ENCODE assay signal across 8 cellular contexts in genomic region chr14:37172024-37172869, GRCh38. TPM values are rescaled to one million over a fixed set of nuclear protein-coding genes. Genes with fewer than 3 reads are reported as not detected.
DNase-seq lines count a peak whose midpoint lies in the region; ATAC-seq and TF ChIP-seq lines count a peak whose summit lies in the region.

TSS of gene SLC25A21 (minus strand) at chr14:37172606.

- peak within 1 kb of the TSS; percentile 68 for H3K4me3 ChIP-seq in MG63
- H3K4me3 ChIP-seq in esophagus squamous epithelium, result peak within 1 kb of the TSS; percentile 45 to 90 (median 65)
- H3K4me3 ChIP-seq in transverse colon, result peak within 1 kb of the TSS; percentile 50 to 73 (median 62)

- DNase-seq in CMK (ENCODE audit: low read depth) (peak; percentile 57), MG63 (peak; percentile 76), SW 1271 (lab: John Stamatoyannopoulos, UW) (peak; percentile 16 to 80), esophagus squamous epithelium (lab: John Stamatoyannopoulos, UW) (no peak), mesothelial cell of epicardium (ENCODE audit: low spot score in 2 of 2, unreplicated experiment in 2 of 2) (peak; percentile 38 to 72), transverse colon (peak; percentile 68)

- H3K27me3 Mint-ChIP-seq in mesothelial cell of epicardium (ENCODE audit: low read depth), result peaks cover 2% of the 10 kb centered on the region

- in situ Hi-C loops in transverse colon (cut with MboI; ENCODE audit: low pct_ligation_motif_present in 1 of 4, low pct_unique_long_range_greater_than_20kb in 1 of 4, low sequenced_read_pairs in 3 of 4), result loop anchor here in 1 of 4 donors (25.0 kb wide), 1 partner anchor 510 kb away; the partner anchor contains the start of gene PAX9

- peaks cover 0 to 22% (median 0%) of the 10 kb centered on the region in 3 donors for H3K4me1 ChIP-seq in esophagus squamous epithelium
- H3K4me1 ChIP-seq in transverse colon, result peaks cover 6 to 9% (median 6%) of the 10 kb centered on the region in 4 donors

- TF ChIP-seq POLR2A in esophagus squamous epithelium (IDR thresholded peaks at IDR 0.05) (peak in 2 of 4 donors; percentile 3 to 35), transverse colon (IDR thresholded peaks at IDR 0.05) (peak; percentile 30)

- H3K27me3 ChIP-seq in MG63 (no peaks in the 10 kb centered on the region), esophagus squamous epithelium (no peaks in the 10 kb centered on the region), transverse colon (no peaks in the 10 kb centered on the region)

- peaks cover 22% of the 10 kb centered on the region for H3K4me1 Mint-ChIP-seq in mesothelial cell of epicardium

- H3K36me3 Mint-ChIP-seq in mesothelial cell of epicardium, result no peaks in the 10 kb centered on the region

- WGBS in esophagus squamous epithelium, 2 donors, result 0 to 3% methylated on average over 10 to 38 of the region's 66 CpGs
- WGBS in transverse colon (ENCODE audit: low coverage in 1 of 2), 2 donors, result 8 to 13% methylated on average over 3 to 57 of the region's 66 CpGs

- H3K36me3 ChIP-seq in MG63, result no peaks in the 10 kb centered on the region
- no peaks in the 10 kb centered on the region for H3K36me3 ChIP-seq in esophagus squamous epithelium
- H3K36me3 ChIP-seq in transverse colon, result no peaks in the 10 kb centered on the region

- peak within 1 kb of the TSS; percentile 94 for H3K4me3 Mint-ChIP-seq in mesothelial cell of epicardium

- no peak for TF ChIP-seq EP300 in transverse colon (IDR thresholded peaks at IDR 0.05; ENCODE audit: low read depth)

- peak within 1 kb of the TSS; percentile 98 for H3K27ac Mint-ChIP-seq in mesothelial cell of epicardium

- H3K9me3 Mint-ChIP-seq in mesothelial cell of epicardium, result no peaks in the 10 kb centered on the region

- no peaks in the 10 kb centered on the region for H3K9me3 ChIP-seq in MG63
- H3K9me3 ChIP-seq in esophagus squamous epithelium, result no peaks in the 10 kb centered on the region
- H3K9me3 ChIP-seq in transverse colon, result no peaks in the 10 kb centered on the region

- intact Hi-C loops in esophagus squamous epithelium (cut with DNase I), result no loop called here
- intact Hi-C loops in transverse colon (cut with DNase I; ENCODE audit: low total_unique reads), result no loop called here

- peak within 1 kb of the TSS; percentile 81 to 96 (median 90) for H3K27ac ChIP-seq in esophagus squamous epithelium
- H3K27ac ChIP-seq in transverse colon, result peak within 1 kb of the TSS; percentile 76 to 88 (median 82)

- peak in 1 of 6 experiments; percentile 13 for TF ChIP-seq CTCF in esophagus squamous epithelium (IDR thresholded peaks at IDR 0.05)
- TF ChIP-seq CTCF in mesothelial cell of epicardium (IDR thresholded peaks at IDR 0.05; ENCODE audit: unreplicated experiment), result no peak
- peak in 1 of 5 experiments; percentile 6 for TF ChIP-seq CTCF in transverse colon (IDR thresholded peaks at IDR 0.05)

- ATAC-seq in GM21360 (IDR thresholded peaks at IDR 0.05; ENCODE audit: unreplicated experiment), result no peak
- no peak for ATAC-seq in GM19023 (IDR thresholded peaks at IDR 0.05; ENCODE audit: unreplicated experiment)

RNA-seq across cellular contexts. Expression of gene SLC25A21, which starts in this region (rescaled TPM):
- 1.8 and 8.7 TPM in 2 replicates for total RNA-seq in MG63 (2014; rRNA removed; shearing (Covaris generic); ENCODE audit: low replicate concordance)
- total RNA-seq in esophagus squamous epithelium, result 1 to 10 TPM in 2 of 4 donors, under 1 TPM in 2; 0.67 to 2.1 (median 0.91) TPM
- total RNA-seq in mesothelial cell of epicardium, result 1.8 to 3.7 TPM (median 2.3 TPM) in 3 replicates
- total RNA-seq in transverse colon, result 10 to 100 TPM in 1 of 4 donors, under 1 TPM in 1, not detected in 2; 0.82 to 11.1 TPM
